Comparison of ENCODE assay signal across 20 cellular contexts in the genomic region with DNA sequence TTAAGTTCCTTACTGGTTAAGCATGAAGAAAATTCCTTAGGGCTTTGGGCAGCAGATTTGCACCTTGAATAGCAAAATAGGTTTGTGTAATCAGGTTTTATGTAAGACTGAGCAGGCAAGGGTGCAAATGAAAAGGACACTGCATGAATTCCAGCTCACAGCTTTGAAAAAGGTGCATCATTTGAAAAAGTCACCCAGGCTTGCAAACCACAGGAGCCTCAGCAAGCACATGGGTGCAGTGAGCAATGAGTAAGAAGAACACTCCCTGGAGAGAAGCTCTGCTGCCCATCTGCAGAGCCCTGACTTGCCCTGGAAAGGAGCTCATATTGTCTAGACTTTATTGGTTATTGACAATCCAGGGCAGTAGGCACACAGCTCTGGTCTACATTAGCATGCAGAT.
"Had no signal": no experiment of that assay in that cellular context is flagged by ENCODE, and none has a peak within 500 bp of the region (broad histone marks: within the 10 kb centered on the region; RNA-seq: fewer than 3 reads in every experiment).

No MANE protein-coding gene starts in this region.

- H3K4me1 Mint-ChIP-seq: activated CD4-positive, alpha-beta memory T cell treated with anti-CD3 and anti-CD28 coated beads, Interleukin-2, amount 10 ng/mL, durations not matched to agents 7 days and 5 days; naive thymus-derived CD8-positive, alpha-beta T cell; T-helper 17 cell had no signal

- ATAC-seq: gastroesophageal sphincter; left lung; naive thymus-derived CD8-positive, alpha-beta T cell; T-helper 17 cell had no signal

- FAIRE-seq: endothelial cell of umbilical vein, islet of Langerhans had no signal

- DNase-seq: activated CD4-positive, alpha-beta memory T cell treated with anti-CD3 and anti-CD28 coated beads, Interleukin-2, amount 10 ng/mL, durations not matched to agents 7 days and 5 days; activated CD8-positive, alpha-beta memory T cell treated with anti-CD3 and anti-CD28 coated beads, Interleukin-2, amount 50 U/mL, for 4 hours; activated gamma-delta T cell treated with Interleukin-2 at 50 U/mL for 16 hours; activated T-cell treated with anti-CD3 and anti-CD28 coated beads, Interleukin-2, amount 50 U/mL, for 48 hours; amniotic stem cell; central memory CD4-positive, alpha-beta T cell; effector CD8-positive, alpha-beta T cell; left lung; naive thymus-derived CD8-positive, alpha-beta T cell; posterior cingulate gyrus; stimulated activated CD4-positive, alpha-beta T cell treated with anti-CD3 and anti-CD28 coated beads, Interleukin-15, amount 100 ng/mL, for 24 hours; stimulated activated CD4-positive, alpha-beta T cell treated with anti-CD3 and anti-CD28 coated beads, Interleukin-4, amount 100 ng/mL, for 1 hour; stimulated activated naive CD4-positive, alpha-beta T cell; T-helper 17 cell; tibial artery; WERI-Rb-1 had no signal

- H3K4me3 Mint-ChIP-seq: activated CD4-positive, alpha-beta memory T cell treated with anti-CD3 and anti-CD28 coated beads, Interleukin-2, amount 10 ng/mL, durations not matched to agents 7 days and 5 days; activated naive CD8-positive, alpha-beta T cell; naive thymus-derived CD8-positive, alpha-beta T cell; T-helper 17 cell had no signal

- H3K9me3 Mint-ChIP-seq: activated CD4-positive, alpha-beta memory T cell treated with anti-CD3 and anti-CD28 coated beads, Interleukin-2, amount 10 ng/mL, durations not matched to agents 7 days and 5 days had no signal

- H3K27me3 Mint-ChIP-seq: activated CD4-positive, alpha-beta memory T cell treated with anti-CD3 and anti-CD28 coated beads, Interleukin-2, amount 10 ng/mL, durations not matched to agents 7 days and 5 days; activated naive CD8-positive, alpha-beta T cell had no signal

- H3K36me3 Mint-ChIP-seq: activated naive CD8-positive, alpha-beta T cell; naive thymus-derived CD8-positive, alpha-beta T cell had no signal

- H3K27ac Mint-ChIP-seq: activated CD4-positive, alpha-beta memory T cell treated with anti-CD3 and anti-CD28 coated beads, Interleukin-2, amount 10 ng/mL, durations not matched to agents 7 days and 5 days; activated naive CD8-positive, alpha-beta T cell; naive thymus-derived CD8-positive, alpha-beta T cell; T-helper 17 cell had no signal
